In the genomic region with DNA sequence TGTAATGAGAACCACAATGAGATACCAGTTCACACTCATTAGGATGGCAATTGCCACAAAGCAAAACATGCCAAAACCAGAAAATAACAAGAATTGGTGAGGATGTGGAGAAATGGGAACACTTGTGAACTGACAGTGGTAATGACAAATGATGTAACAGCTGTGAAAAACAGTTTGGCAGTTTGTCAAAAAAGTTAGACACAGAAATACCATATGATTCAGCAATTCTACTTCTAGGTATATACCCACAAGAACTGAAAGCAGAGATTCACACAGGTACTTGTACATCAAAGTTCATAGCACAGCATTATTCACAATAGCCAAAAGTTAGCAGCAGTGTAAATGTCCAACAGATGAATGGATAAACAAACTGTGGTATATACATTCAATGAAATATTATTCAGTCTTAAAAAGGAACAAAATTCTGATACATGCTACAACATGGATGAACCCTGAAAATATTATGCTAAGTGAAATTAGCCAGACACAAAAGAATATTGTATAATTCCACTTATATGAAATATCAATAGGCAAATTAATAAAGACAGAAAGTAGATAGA, we compare ENCODE assay signal across 19 cellular contexts.
DNase-seq lines count a peak whose midpoint lies in the region; ATAC-seq and TF ChIP-seq lines count a peak whose summit lies in the region.
"Had no signal": no experiment of that assay in that cellular context is flagged by ENCODE, and none has a peak within 500 bp of the region (broad histone marks: within the 10 kb centered on the region; RNA-seq: fewer than 3 reads in every experiment).

No MANE protein-coding gene starts in this region.

- DNase-seq in NCI-H226 (peak; percentile 33), cardiac fibroblast (ENCODE audit: low read depth in 2 of 2) (peak; percentile 7 to 57), iris pigment epithelial cell (ENCODE audit: low read depth) (peak; percentile 49), dedifferentiated amniotic fluid mesenchymal stem cell (ENCODE audit: extremely low spot score) (no peak)
- DNase-seq in activated CD4-positive, alpha-beta T cell treated with anti-CD3 and anti-CD28 coated beads for 48 hours = no peak
- DNase-seq: activated CD4-positive, alpha-beta T cell treated with anti-CD3 and anti-CD28 coated beads for 4 hours; activated CD8-positive, alpha-beta memory T cell treated with anti-CD3 and anti-CD28 coated beads, Interleukin-2, amount 50 U/mL, for 48 hours; activated naive CD4-positive, alpha-beta T cell; esophagus squamous epithelium; hypothalamus; kidney glomerular epithelial cell; NCI-H146; NCI-H446 treated with DMSO at 0.1 percent for 48 hours had no signal

- H3K4me3 ChIP-seq in cardiac fibroblast (replicated peaks in 1 of 2; ENCODE audit: low read depth in 2 of 2, low read length in 2 of 2) = no peak overlapping the region
- H3K4me3 ChIP-seq: ascending aorta, esophagus squamous epithelium, GM23338 had no signal

- no peak for TF ChIP-seq CTCF in cardiac fibroblast (IDR thresholded peaks at IDR 0.05; ENCODE audit: low read depth, low read length)

- ATAC-seq in GM18520 (IDR thresholded peaks at IDR 0.05; ENCODE audit: unreplicated experiment) = peak; percentile 58
- ATAC-seq in esophagus mucosa = no peak
- no peak for ATAC-seq in HG03139 (IDR thresholded peaks at IDR 0.05; ENCODE audit: unreplicated experiment)
- ATAC-seq: GM23338; stimulated activated memory B cell treated with anti-CD40 and anti-IgM and Interleukin-4, amounts not matched to agents 10 μg/mL and 1 μg/mL and 100 μg/mL, for 72 hours had no signal

Comparison
In these comparisons a context has a peak if more than half of its experiments do, and no peak if none do; other contexts are left out.
1. DNase-seq: peak in NCI-H226 (single experiment), cardiac fibroblast (2 of 2) and iris pigment epithelial cell (single experiment); none in dedifferentiated amniotic fluid mesenchymal stem cell (single experiment) and activated CD4-positive, alpha-beta T cell treated with anti-CD3 and anti-CD28 coated beads for 48 hours (single experiment).